ENCODE assay signal across 11 cellular contexts in genomic region chr3:177836671-177837070, GRCh38.
A peak's percentile ranks its signal among the peaks of the same experiment; 100 is the strongest.
DNase-seq lines count a peak whose midpoint lies in the region; TF ChIP-seq lines count a peak whose summit lies in the region.
"Had no signal": no experiment of that assay in that cellular context is flagged by ENCODE, and none has a peak within 500 bp of the region (broad histone marks: within the 10 kb centered on the region; RNA-seq: fewer than 3 reads in every experiment).

No MANE protein-coding gene starts in this region.

- BruUV-seq in MCF 10A (replicated peaks; lab: Mats Ljungman, UMichigan) = no TSS peak

- peaks cover 13% of the 10 kb centered on the region for H3K36me3 Mint-ChIP-seq in MCF 10A (ENCODE audit: insufficient read depth, unreplicated experiment)
- H3K36me3 Mint-ChIP-seq in activated CD4-positive, alpha-beta T cell treated with anti-CD3 and anti-CD28 coated beads, Interleukin-2, amount 10 ng/mL, durations not matched to agents 7 days and 5 days (ENCODE audit: low read depth) = no peaks in the 10 kb centered on the region
- H3K36me3 Mint-ChIP-seq: T-cell had no signal

- H3K4me2 ChIP-seq in mesenchymal stem cell (ENCODE audit: low read length, poor library complexity, severe bottlenecking) = no peak overlapping the region

- peaks cover 0 to 18% of the 10 kb centered on the region in 2 experiments for H3K27me3 ChIP-seq in mesenchymal stem cell (ENCODE audit: control insufficient read depth in 1 of 2, insufficient read depth in 1 of 2, low read length in 2 of 2)

- H3K36me3 ChIP-seq in mesenchymal stem cell (ENCODE audit: control insufficient read depth in 1 of 2, insufficient read depth in 2 of 2, low read depth in 1 of 2, low read length in 2 of 2) = no peaks in the 10 kb centered on the region

- peak overlapping the region; percentile 62 for H2BK120ac ChIP-seq in mesenchymal stem cell (ENCODE audit: low read depth, low read length)

- CTCF ChIA-PET in MCF 10A (lab: Yijun Ruan, JAX) = interaction anchor here (1.2 to 1.6 kb wide), 2 partner anchors 69 to 784 kb away, joined by 3 read pairs; no protein-coding TSS in a partner anchor
- CTCF ChIA-PET in activated CD4-positive, alpha-beta T cell treated with anti-CD3 and anti-CD28 coated beads, Interleukin-2, amount 10 ng/mL, durations not matched to agents 7 days and 5 days (lab: Charles Lee) = no interaction called here

- H3K4ac ChIP-seq in mesenchymal stem cell (ENCODE audit: low read depth in 1 of 2, low read length in 2 of 2) = no peak overlapping the region

- H3K9me3 ChIP-seq in mesenchymal stem cell (ENCODE audit: control insufficient read depth, low read length) = no peaks in the 10 kb centered on the region

- no peaks in the 10 kb centered on the region for H3K9me3 Mint-ChIP-seq in MCF 10A (ENCODE audit: unreplicated experiment)
- no peaks in the 10 kb centered on the region for H3K9me3 Mint-ChIP-seq in activated CD4-positive, alpha-beta T cell treated with anti-CD3 and anti-CD28 coated beads, Interleukin-2, amount 10 ng/mL, durations not matched to agents 7 days and 5 days
- H3K9me3 Mint-ChIP-seq: T-cell had no signal

- intact Hi-C loops in MCF 10A (cut with micrococcal nuclease) (loop anchor here (10.0 kb wide), 1 partner anchor 488 kb away; no protein-coding TSS in a partner anchor), posterior vena cava (cut with DNase I) (no loop called here)

- peak; percentile 72 for DNase-seq in DMS79 (lab: John Stamatoyannopoulos, UW)
- peak; percentile 92 for DNase-seq in NCI-H146 treated with DMSO at 0.1 percent for 48 hours (lab: John Stamatoyannopoulos, UW; ENCODE audit: unreplicated experiment)
- DNase-seq in MCF 10A (ENCODE audit: unreplicated experiment) = peak; percentile 65
- peak; percentile 75 for DNase-seq in mesenchymal stem cell
- DNase-seq in posterior vena cava (ENCODE audit: low spot score) = no peak
- no peak for DNase-seq in GDM1 (lab: John Stamatoyannopoulos, UW)
- no peak for DNase-seq in activated CD4-positive, alpha-beta T cell treated with anti-CD3 and anti-CD28 coated beads, Interleukin-2, amount 10 ng/mL, durations not matched to agents 7 days and 5 days
- no peak for DNase-seq in hypothalamus (lab: John Stamatoyannopoulos, UW)
- DNase-seq: aorta; stimulated activated naive CD4-positive, alpha-beta T cell; T-cell had no signal

- peaks cover 66% of the 10 kb centered on the region for H3K4me1 Mint-ChIP-seq in MCF 10A (ENCODE audit: insufficient read depth, unreplicated experiment)
- no peaks in the 10 kb centered on the region for H3K4me1 Mint-ChIP-seq in activated CD4-positive, alpha-beta T cell treated with anti-CD3 and anti-CD28 coated beads, Interleukin-2, amount 10 ng/mL, durations not matched to agents 7 days and 5 days

- no peak overlapping the region for H4K91ac ChIP-seq in mesenchymal stem cell (ENCODE audit: low read length)

- POLR2A ChIA-PET in MCF 10A (lab: Yijun Ruan, JAX) = interaction anchor here (0.6 to 3.5 kb wide), 15 partner anchors 9 to 685 kb away, joined by 3 to 11 read pairs (median 4); no protein-coding TSS in a partner anchor
- POLR2A ChIA-PET in activated CD4-positive, alpha-beta T cell treated with anti-CD3 and anti-CD28 coated beads, Interleukin-2, amount 10 ng/mL, durations not matched to agents 7 days and 5 days (lab: Charles Lee) = no interaction called here

- H3K27ac ChIP-seq in mesenchymal stem cell (ENCODE audit: low read length, poor library complexity, severe bottlenecking) = no peak overlapping the region

- peaks cover 9% of the 10 kb centered on the region for H3K4me1 ChIP-seq in mesenchymal stem cell (ENCODE audit: control insufficient read depth, insufficient read depth, low read depth, low read length)

- no peak overlapping the region for H3K4me3 ChIP-seq in mesenchymal stem cell (ENCODE audit: insufficient read depth in 1 of 2, low read depth in 1 of 2, low read length in 2 of 2)

- H2AK5ac ChIP-seq in mesenchymal stem cell (ENCODE audit: low read length, severe bottlenecking) = peak overlapping the region; percentile 95

- no peak overlapping the region for H3K4me3 Mint-ChIP-seq in MCF 10A (ENCODE audit: unreplicated experiment)
- H3K4me3 Mint-ChIP-seq in activated CD4-positive, alpha-beta T cell treated with anti-CD3 and anti-CD28 coated beads, Interleukin-2, amount 10 ng/mL, durations not matched to agents 7 days and 5 days = no peak overlapping the region
- H3K4me3 Mint-ChIP-seq: T-cell had no signal

- peak overlapping the region; percentile 90 for H3K27ac Mint-ChIP-seq in MCF 10A (ENCODE audit: low read depth, unreplicated experiment)
- H3K27ac Mint-ChIP-seq in activated CD4-positive, alpha-beta T cell treated with anti-CD3 and anti-CD28 coated beads, Interleukin-2, amount 10 ng/mL, durations not matched to agents 7 days and 5 days = no peak overlapping the region
- H3K27ac Mint-ChIP-seq: T-cell had no signal

- no peak overlapping the region for H2BK12ac ChIP-seq in mesenchymal stem cell (ENCODE audit: low read length in 2 of 2)

- no peak overlapping the region for H3K23ac ChIP-seq in mesenchymal stem cell (ENCODE audit: low read length in 2 of 2)

- H3K14ac ChIP-seq in mesenchymal stem cell (ENCODE audit: low read length in 2 of 2) = no peak overlapping the region

- H3K18ac ChIP-seq in mesenchymal stem cell (ENCODE audit: low read depth in 1 of 2, low read length in 2 of 2) = peak overlapping the region in 1 of 2 experiments; percentile 72

- TF ChIP-seq CTCF in MCF 10A (IDR thresholded peaks at IDR 0.05; ENCODE audit: unreplicated experiment) = no peak

- no peak overlapping the region for H3K9ac ChIP-seq in mesenchymal stem cell (ENCODE audit: low read length)

- H2BK15ac ChIP-seq in mesenchymal stem cell (ENCODE audit: low read depth, poor library complexity, severe bottlenecking) = no peak overlapping the region

- H4K8ac ChIP-seq in mesenchymal stem cell (ENCODE audit: low read length) = no peak overlapping the region

- no peaks in the 10 kb centered on the region for H3K27me3 Mint-ChIP-seq in MCF 10A (ENCODE audit: insufficient read depth, unreplicated experiment)
- no peaks in the 10 kb centered on the region for H3K27me3 Mint-ChIP-seq in activated CD4-positive, alpha-beta T cell treated with anti-CD3 and anti-CD28 coated beads, Interleukin-2, amount 10 ng/mL, durations not matched to agents 7 days and 5 days

- no peaks in the 10 kb centered on the region for H3K79me1 ChIP-seq in mesenchymal stem cell (replicated peaks; ENCODE audit: low read length, poor library complexity, severe bottlenecking)

- H2AFZ ChIP-seq in mesenchymal stem cell (ENCODE audit: low read depth, low read length) = no peak overlapping the region

- WGBS in mesenchymal stem cell = 41% methylated on average over 2 of the region's 5 CpGs

- no peak overlapping the region for H2BK5ac ChIP-seq in mesenchymal stem cell (ENCODE audit: low read depth, low read length, poor library complexity, severe bottlenecking)

Comparison
In these comparisons a context has a peak if more than half of its experiments do, and no peak if none do; other contexts are left out.
1. DNase-seq: peak in DMS79 (single experiment), NCI-H146 treated with DMSO at 0.1 percent for 48 hours (single experiment), MCF 10A (single experiment) and mesenchymal stem cell (single experiment); none in posterior vena cava (single experiment), GDM1 (single experiment), activated CD4-positive, alpha-beta T cell treated with anti-CD3 and anti-CD28 coated beads, Interleukin-2, amount 10 ng/mL, durations not matched to agents 7 days and 5 days (single experiment) and hypothalamus (0 of 51).